13 cellular contexts compared by ENCODE assay signal in genomic region chr15:37020852-37021251, GRCh38.
"Had no signal": no experiment of that assay in that cellular context is flagged by ENCODE, and none has a peak within 500 bp of the region (broad histone marks: within the 10 kb centered on the region; RNA-seq: fewer than 3 reads in every experiment).

No MANE protein-coding gene starts in this region.

- H3K27ac ChIP-seq: vagina had no signal

- ATAC-seq: naive thymus-derived CD8-positive, alpha-beta T cell had no signal

- H3K36me3 Mint-ChIP-seq: activated naive CD4-positive, alpha-beta T cell treated with anti-CD3 and anti-CD28 coated beads, Interleukin-2, amount 50 U/mL, for 24 hours had no signal

- H3K36me3 ChIP-seq: vagina had no signal

- H3K4me3 Mint-ChIP-seq: activated naive CD4-positive, alpha-beta T cell treated with anti-CD3 and anti-CD28 coated beads, Interleukin-2, amount 50 U/mL, for 24 hours; naive thymus-derived CD8-positive, alpha-beta T cell; stimulated activated naive CD8-positive, alpha-beta T cell treated with anti-CD3 and anti-CD28 coated beads, Interleukin-15, Interleukin-2, amounts not matched to agents 100 ng/mL and 50 ng/mL, for 24 hours had no signal

- H3K4me1 Mint-ChIP-seq: activated naive CD4-positive, alpha-beta T cell treated with anti-CD3 and anti-CD28 coated beads, Interleukin-2, amount 50 U/mL, for 24 hours; naive thymus-derived CD8-positive, alpha-beta T cell had no signal

- H3K27me3 ChIP-seq: vagina had no signal

- H3K27ac Mint-ChIP-seq: activated naive CD4-positive, alpha-beta T cell treated with anti-CD3 and anti-CD28 coated beads, Interleukin-2, amount 50 U/mL, for 24 hours; naive thymus-derived CD8-positive, alpha-beta T cell; stimulated activated naive CD8-positive, alpha-beta T cell treated with anti-CD3 and anti-CD28 coated beads, Interleukin-15, Interleukin-2, amounts not matched to agents 100 ng/mL and 50 ng/mL, for 24 hours had no signal

- H3K4me3 ChIP-seq: vagina had no signal

- H3K9me3 ChIP-seq: vagina had no signal

- FAIRE-seq: bronchial epithelial cell, colon had no signal

- DNase-seq: activated CD4-positive, alpha-beta T cell treated with anti-CD3 and anti-CD28 coated beads, Interleukin-2, amount 50 U/mL, for 1 hour; activated CD4-positive, CD25-positive, alpha-beta regulatory T cell; amygdala; effector CD4-positive, alpha-beta T cell; naive thymus-derived CD8-positive, alpha-beta T cell; nucleus accumbens; stimulated activated CD4-positive, alpha-beta T cell treated with anti-CD3 and anti-CD28 coated beads, Interleukin-15, amount 100 ng/mL, for 24 hours; stimulated activated CD4-positive, alpha-beta T cell treated with anti-CD3 and anti-CD28 coated beads, Interleukin-4, amount 100 ng/mL, for 24 hours had no signal
